In the genomic region with DNA sequence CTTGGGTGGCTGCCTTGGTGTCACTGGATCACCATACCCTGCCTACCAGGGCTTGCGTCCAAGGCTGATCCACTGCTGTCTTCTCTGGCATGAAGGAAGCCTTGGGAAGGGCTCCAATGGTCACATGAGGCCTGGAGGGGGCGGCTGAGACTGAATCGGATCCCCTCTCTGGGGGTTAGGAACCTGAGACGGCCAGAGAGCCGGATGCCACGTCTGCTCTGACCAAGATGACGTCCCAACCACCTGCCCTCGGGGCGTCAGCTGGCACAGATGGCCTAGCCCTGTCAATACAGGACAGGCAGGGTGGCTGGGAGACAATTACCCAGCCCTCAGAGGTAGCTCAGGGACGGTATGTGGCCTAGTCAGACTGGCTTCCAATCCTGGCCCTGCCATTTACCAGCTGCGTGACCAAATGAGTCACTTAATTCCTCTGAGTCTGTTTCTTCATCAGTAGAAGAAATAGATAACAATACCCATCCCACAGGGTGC, we compare ENCODE assay signal across 12 cellular contexts. TPM values are rescaled to one million over a fixed set of nuclear protein-coding genes. Genes with fewer than 3 reads are reported as not detected.
DNase-seq lines count a peak whose midpoint lies in the region; ATAC-seq and TF ChIP-seq lines count a peak whose summit lies in the region.
"Had no signal": no experiment of that assay in that cellular context is flagged by ENCODE, and none has a peak within 500 bp of the region (broad histone marks: within the 10 kb centered on the region; RNA-seq: fewer than 3 reads in every experiment).

No MANE protein-coding gene starts in this region.

- no peak for ATAC-seq in HG03108 (IDR thresholded peaks at IDR 0.05; ENCODE audit: unreplicated experiment)
- ATAC-seq in HG02973 (IDR thresholded peaks at IDR 0.05; ENCODE audit: unreplicated experiment) = no peak
- no peak for ATAC-seq in HG02884 (IDR thresholded peaks at IDR 0.05; ENCODE audit: unreplicated experiment)

- WGBS in endodermal cell (ENCODE audit: insufficient coverage in 1 of 2, insufficient read length in 1 of 2), 2 experiments = 79 to 81% methylated on average over 10 to 11 of the region's 11 CpGs
- no CpG with 5 or more reads among the region's 11 CpGs for WGBS in trophoblast cell (ENCODE audit: extremely low coverage, insufficient coverage, insufficient read length)

- H3K27me3 ChIP-seq in endodermal cell (ENCODE audit: control insufficient read depth, insufficient read depth, low read length, poor library complexity, severe bottlenecking) = peaks cover 11% of the 10 kb centered on the region
- H3K27me3 ChIP-seq in trophoblast cell (ENCODE audit: insufficient read depth, low read length) = no peaks in the 10 kb centered on the region
- H3K27me3 ChIP-seq: BLaER1 had no signal

- H2AK5ac ChIP-seq in trophoblast cell (ENCODE audit: low read length) = no peak overlapping the region

- no peaks in the 10 kb centered on the region for H3K36me3 ChIP-seq in endodermal cell (ENCODE audit: control insufficient read depth, insufficient read depth, low read length)
- no peaks in the 10 kb centered on the region for H3K36me3 ChIP-seq in trophoblast cell (ENCODE audit: control insufficient read depth in 1 of 2, insufficient read depth in 2 of 2, low read length in 2 of 2)

- H3K27ac Mint-ChIP-seq in endodermal cell (no peak overlapping the region), nephron progenitor cell (no peak overlapping the region)

- H2AFZ ChIP-seq in trophoblast cell (ENCODE audit: insufficient read depth, low read length, poor library complexity) = no peak overlapping the region

- H3K4me2 ChIP-seq in trophoblast cell (ENCODE audit: low read length) = no peak overlapping the region
- H3K4me2 ChIP-seq: BLaER1 had no signal

- H3K4me1 ChIP-seq in endodermal cell (ENCODE audit: control insufficient read depth, insufficient read depth, low read length) (no peaks in the 10 kb centered on the region), trophoblast cell (ENCODE audit: control insufficient read depth in 1 of 2, insufficient read depth in 2 of 2, low read length in 2 of 2) (peaks cover 11 to 15% of the 10 kb centered on the region in 2 experiments)

- H3K27ac ChIP-seq in endodermal cell (ENCODE audit: low read depth, low read length) (peak overlapping the region; percentile 56), trophoblast cell (ENCODE audit: low read depth, low read length) (no peak overlapping the region)
- H3K27ac ChIP-seq: BLaER1, epithelial cell of prostate had no signal

- H2BK120ac ChIP-seq in trophoblast cell (ENCODE audit: insufficient read depth, low read length, poor library complexity) = no peak overlapping the region

- no peaks in the 10 kb centered on the region for H3K79me2 ChIP-seq in trophoblast cell (ENCODE audit: control insufficient read depth, insufficient read depth, low read length, poor library complexity)

- peak; percentile 66 for DNase-seq in EH (ENCODE audit: low read depth)
- DNase-seq in NCI-H524 (lab: John Stamatoyannopoulos, UW) = peak; percentile 92 to 98
- peak; percentile 46 for DNase-seq in endodermal cell
- peak; percentile 98 to 99 for DNase-seq in trophoblast cell
- no peak for DNase-seq in nephron progenitor cell
- DNase-seq: NCI-H1930, occipital lobe had no signal

- no peak overlapping the region for H3K14ac ChIP-seq in trophoblast cell (ENCODE audit: low read length)

- H2BK5ac ChIP-seq in trophoblast cell (ENCODE audit: low read depth, low read length, poor library complexity) = no peak overlapping the region

- H4K8ac ChIP-seq in trophoblast cell (ENCODE audit: low read depth, low read length) = no peak overlapping the region

- H4K91ac ChIP-seq in trophoblast cell (ENCODE audit: low read depth, low read length) = no peak overlapping the region

- no peak overlapping the region for H3K23ac ChIP-seq in trophoblast cell (ENCODE audit: low read length)

- no peak overlapping the region for H4K12ac ChIP-seq in trophoblast cell (ENCODE audit: low read depth, low read length)

- no peaks in the 10 kb centered on the region for H3K36me3 Mint-ChIP-seq in endodermal cell (ENCODE audit: low read depth)
- peaks cover 4% of the 10 kb centered on the region for H3K36me3 Mint-ChIP-seq in nephron progenitor cell (ENCODE audit: low read depth)

- H2BK12ac ChIP-seq in trophoblast cell (ENCODE audit: low read length) = no peak overlapping the region

- H3K4me1 Mint-ChIP-seq in endodermal cell (peaks cover 5% of the 10 kb centered on the region), nephron progenitor cell (peaks cover 60% of the 10 kb centered on the region)

- H3K79me1 ChIP-seq in trophoblast cell (ENCODE audit: low read length) = no peaks in the 10 kb centered on the region

- no peaks in the 10 kb centered on the region for H3K9me3 ChIP-seq in endodermal cell (ENCODE audit: control insufficient read depth, low read length)
- H3K9me3 ChIP-seq in trophoblast cell (ENCODE audit: insufficient read depth, low read depth, low read length) = peaks cover 3% of the 10 kb centered on the region
- H3K9me3 ChIP-seq: BLaER1 had no signal

- H3K4me3 ChIP-seq in endodermal cell (ENCODE audit: low read length) (no peak overlapping the region), trophoblast cell (ENCODE audit: low read depth, low read length) (no peak overlapping the region)
- H3K4me3 ChIP-seq: BLaER1 had no signal

- TF ChIP-seq CTCF in endodermal cell (conservative IDR thresholded peaks at IDR 0.05) = no peak
- no peak for TF ChIP-seq CTCF in nephron progenitor cell (IDR thresholded peaks at IDR 0.05)

- H3K27me3 Mint-ChIP-seq in endodermal cell (ENCODE audit: insufficient read depth) (peaks cover 12% of the 10 kb centered on the region), nephron progenitor cell (ENCODE audit: low read depth, poor library complexity) (peaks cover 3% of the 10 kb centered on the region)

- no peaks in the 10 kb centered on the region for H3K9me3 Mint-ChIP-seq in endodermal cell
- H3K9me3 Mint-ChIP-seq in nephron progenitor cell = no peaks in the 10 kb centered on the region

- no peak overlapping the region for H3K4ac ChIP-seq in trophoblast cell (ENCODE audit: low read depth, low read length)

- H3K9ac ChIP-seq in endodermal cell (ENCODE audit: extremely low read depth, low read length, poor library complexity, severe bottlenecking) (no peak overlapping the region), trophoblast cell (ENCODE audit: low read length) (no peak overlapping the region)
- H3K9ac ChIP-seq: BLaER1 had no signal

- H3K18ac ChIP-seq in trophoblast cell (ENCODE audit: low read length) = no peak overlapping the region

- H3K4me3 Mint-ChIP-seq in endodermal cell = no peak overlapping the region
- no peak overlapping the region for H3K4me3 Mint-ChIP-seq in nephron progenitor cell

RNA-seq across cellular contexts. Expression of a gene that starts 5.4 kb away (rescaled TPM):
- total RNA-seq in endodermal cell = 1 to 10 TPM; 5.1 to 6.0 TPM
- 9.4 TPM for polyA plus RNA-seq in endodermal cell (2013, experiment 1 of 2)
- polyA plus RNA-seq in endodermal cell (2013, experiment 2 of 2) = 8.0 TPM
- polyA plus RNA-seq in trophoblast cell (2013) = 4.7 and 4.8 TPM in 2 replicates
